In the genomic region with DNA sequence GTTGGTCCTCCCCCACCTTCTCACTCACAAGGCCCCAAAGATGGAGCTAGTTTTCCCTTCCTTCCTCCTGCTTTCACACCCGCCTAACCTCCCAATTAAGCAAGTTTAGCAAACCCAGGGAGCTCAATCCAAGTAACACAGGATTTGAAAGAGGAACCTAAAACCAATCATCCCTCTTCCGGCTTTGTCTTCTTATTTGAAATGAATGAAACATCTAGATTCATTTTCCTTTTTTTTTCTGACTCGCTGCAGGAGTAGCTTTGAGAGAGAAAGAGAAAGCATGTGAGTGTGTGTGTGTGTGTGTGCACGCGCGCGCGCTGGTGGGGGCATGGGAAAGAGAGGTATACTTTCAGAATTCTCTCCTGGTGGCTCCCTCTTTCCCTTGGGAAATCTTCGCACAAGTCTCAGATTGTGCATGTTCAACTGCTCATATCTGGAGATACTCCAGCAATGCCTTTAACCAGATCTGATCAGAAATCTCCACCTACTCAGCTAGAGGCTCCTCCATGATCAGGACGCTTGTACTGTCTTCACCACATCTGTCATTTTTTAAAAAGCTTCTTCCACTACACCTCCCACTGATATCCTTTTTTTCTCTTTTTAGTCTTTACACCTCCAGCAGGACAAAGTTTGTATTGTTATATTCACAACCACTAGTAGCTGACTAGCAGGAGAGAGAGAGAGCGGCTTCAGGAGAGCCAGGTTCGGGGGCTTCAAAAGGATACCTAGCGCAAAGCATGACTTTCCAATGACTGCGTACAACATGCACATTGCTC, we compare ENCODE assay signal across 8 cellular contexts. TPM values are rescaled to one million over a fixed set of nuclear protein-coding genes. Genes with fewer than 3 reads are reported as not detected.
DNase-seq lines count a peak whose midpoint lies in the region; ATAC-seq and TF ChIP-seq lines count a peak whose summit lies in the region.

No MANE protein-coding gene starts in this region.

- H3K4me3 ChIP-seq in AG10803 (ENCODE audit: low read length) (peak overlapping the region; percentile 86), psoas muscle (peak overlapping the region; percentile 64), Caco-2 (ENCODE audit: low read depth, low read length) (no peak overlapping the region)

- H3K36me3 ChIP-seq in psoas muscle (ENCODE audit: insufficient read depth in 1 of 2, low read depth in 1 of 2) (no peaks in the 10 kb centered on the region), Caco-2 (ENCODE audit: control insufficient read depth, insufficient read depth, low read length) (no peaks in the 10 kb centered on the region)

- WGBS in psoas muscle, 3 donors = 61 to 72% (median 65%) methylated on average over 14 of the region's 14 CpGs

- peak overlapping the region; percentile 90 for H3K27ac Mint-ChIP-seq in HFFc6
- H3K27ac Mint-ChIP-seq in glutamatergic neuron (ENCODE audit: unreplicated experiment) = no peak overlapping the region
- no peak overlapping the region for H3K27ac Mint-ChIP-seq in Caco-2 (ENCODE audit: unreplicated experiment)

- no peaks in the 10 kb centered on the region for H3K27me3 Mint-ChIP-seq in HFFc6 (ENCODE audit: insufficient read depth)
- H3K27me3 Mint-ChIP-seq in glutamatergic neuron (ENCODE audit: unreplicated experiment) = peaks cover 14% of the 10 kb centered on the region
- H3K27me3 Mint-ChIP-seq in Caco-2 (ENCODE audit: insufficient read depth, unreplicated experiment) = peaks cover 14% of the 10 kb centered on the region

- CTCF ChIA-PET in Caco-2 (lab: Charles Lee) = no interaction called here

- H3K27ac ChIP-seq in psoas muscle = peak overlapping the region; percentile 10

- H3K4me3 Mint-ChIP-seq in HFFc6 = peak overlapping the region; percentile 92
- peak overlapping the region; percentile 95 for H3K4me3 Mint-ChIP-seq in glutamatergic neuron (ENCODE audit: unreplicated experiment)
- no peak overlapping the region for H3K4me3 Mint-ChIP-seq in Caco-2 (ENCODE audit: unreplicated experiment)

- H3K9me3 Mint-ChIP-seq in HFFc6 (no peaks in the 10 kb centered on the region), glutamatergic neuron (ENCODE audit: unreplicated experiment) (peaks cover 4% of the 10 kb centered on the region), Caco-2 (ENCODE audit: unreplicated experiment) (no peaks in the 10 kb centered on the region)

- H3K4me1 Mint-ChIP-seq in HFFc6 (ENCODE audit: low read depth) = peaks cover 59% of the 10 kb centered on the region
- peaks cover 13% of the 10 kb centered on the region for H3K4me1 Mint-ChIP-seq in glutamatergic neuron (ENCODE audit: low read depth, unreplicated experiment)
- no peaks in the 10 kb centered on the region for H3K4me1 Mint-ChIP-seq in Caco-2 (ENCODE audit: low read depth, unreplicated experiment)

- POLR2A ChIA-PET in Caco-2 (lab: Charles Lee) = no interaction called here

- intact Hi-C loops in psoas muscle (cut with DNase I) = no loop called here
- intact Hi-C loops in Caco-2 (cut with micrococcal nuclease; ENCODE audit: unreplicated experiment) = no loop called here

- H3K4me1 ChIP-seq in psoas muscle = no peaks in the 10 kb centered on the region
- H3K4me1 ChIP-seq in Caco-2 = no peaks in the 10 kb centered on the region

- TF ChIP-seq CTCF in AG10803 (conservative IDR thresholded peaks at IDR 0.05; ENCODE audit: low read length) (peak; percentile 32), HFFc6 (IDR thresholded peaks at IDR 0.05) (no peak; the same call in 1 of the 2 replicates), glutamatergic neuron (IDR thresholded peaks at IDR 0.05; ENCODE audit: partially characterized antibody, unreplicated experiment) (no peak), psoas muscle (IDR thresholded peaks at IDR 0.05) (no peak), Caco-2 (IDR thresholded peaks at IDR 0.05; ENCODE audit: insufficient read depth in 1 of 2, low read depth in 1 of 2, low read length in 1 of 2, severe bottlenecking in 1 of 2, unreplicated experiment in 1 of 2) (no peak)

- no peaks in the 10 kb centered on the region for H3K9me3 ChIP-seq in psoas muscle
- no peaks in the 10 kb centered on the region for H3K9me3 ChIP-seq in Caco-2

- peak; percentile 61 for DNase-seq in AG10803 (ENCODE audit: low read depth)
- peak; percentile 54 for DNase-seq in HFFc6
- peak; percentile 70 for DNase-seq in SKM-1 (lab: John Stamatoyannopoulos, UW; ENCODE audit: unreplicated experiment)
- no peak for DNase-seq in glutamatergic neuron
- no peak for DNase-seq in psoas muscle
- no peak for DNase-seq in stimulated activated CD4-positive, alpha-beta T cell treated with anti-CD3 and anti-CD28 coated beads, Interleukin-2, amount 100 ng/mL, for 24 hours
- DNase-seq in Caco-2 = no peak

- no TSS peak for BruUV-seq in Caco-2 (replicated peaks; lab: Mats Ljungman, UMichigan)

- ATAC-seq in psoas muscle (peak in 1 of 4 donors; percentile 7), HG03045 (IDR thresholded peaks at IDR 0.05; ENCODE audit: unreplicated experiment) (no peak)

- H3K27me3 ChIP-seq in psoas muscle (ENCODE audit: insufficient read depth in 3 of 3, low read length in 2 of 3) = peaks cover 0 to 34% (median 1%) of the 10 kb centered on the region in 3 donors
- no peaks in the 10 kb centered on the region for H3K27me3 ChIP-seq in Caco-2 (replicated peaks; ENCODE audit: control insufficient read depth, insufficient read depth, low read length)

- H3K36me3 Mint-ChIP-seq in HFFc6 (ENCODE audit: low read depth) (peaks cover 20% of the 10 kb centered on the region), glutamatergic neuron (ENCODE audit: unreplicated experiment) (peaks cover 6% of the 10 kb centered on the region), Caco-2 (ENCODE audit: insufficient read depth, unreplicated experiment) (no peaks in the 10 kb centered on the region)

RNA-seq across cellular contexts. Expression of gene SLC8A1, which starts 1.6 kb away (rescaled TPM):
- 10 to 100 TPM; 71.5 to 96.9 (median 92.2) TPM for total RNA-seq in HFFc6 (2021; fragmentation: NEBNext Ultra II Directional; extraction: Animal tissue kit (Norgen Biotek cat#: 25700))
- total RNA-seq in glutamatergic neuron (ENCODE audit: unreplicated experiment) (1.9 TPM), psoas muscle (1 to 10 TPM; 2.3 to 4.9 (median 3.3) TPM), Caco-2 (2022) (0.21 and 0.43 TPM in 2 replicates)
- polyA plus RNA-seq in psoas muscle = under 1 TPM; 0.20 to 0.39 (median 0.27) TPM

Comparison
In these comparisons a context has a peak if more than half of its experiments do, and no peak if none do; other contexts are left out.
1. DNase-seq: peak in AG10803 (single experiment), HFFc6 (single experiment) and SKM-1 (single experiment); none in glutamatergic neuron (single experiment), psoas muscle (0 of 2), stimulated activated CD4-positive, alpha-beta T cell treated with anti-CD3 and anti-CD28 coated beads, Interleukin-2, amount 100 ng/mL, for 24 hours (0 of 2) and Caco-2 (0 of 2).
2. RNA of gene SLC8A1, which starts 1.6 kb away (total RNA-seq): 71.5 to 96.9 TPM in HFFc6; 2.3 to 4.9 TPM in psoas muscle, 1.9 TPM in glutamatergic neuron (single experiment) and 0.21 to 0.43 TPM in Caco-2; every median in the first group is over 10 times any median in the second.